Comparison of ENCODE assay signal across 22 cellular contexts in the genomic region with DNA sequence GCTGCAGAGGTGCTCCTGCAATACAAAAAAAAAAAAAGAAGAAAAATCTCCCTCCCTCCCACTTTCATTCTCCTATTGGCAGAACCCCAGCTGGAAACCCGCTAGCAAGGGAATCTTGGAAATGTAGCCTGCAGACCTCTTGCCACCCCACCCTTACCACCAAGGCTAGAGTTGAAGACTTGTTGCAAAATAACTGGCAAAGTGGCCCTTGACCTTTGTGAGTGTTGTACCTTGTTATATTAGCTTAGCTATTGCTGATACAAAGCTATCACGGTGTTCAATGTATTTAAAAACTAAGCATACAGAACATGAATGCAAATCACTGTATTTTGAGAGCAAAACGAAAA. TPM values are rescaled to one million over a fixed set of nuclear protein-coding genes. Genes with fewer than 3 reads are reported as not detected.
DNase-seq lines count a peak whose midpoint lies in the region; ATAC-seq, FAIRE-seq and TF ChIP-seq lines count a peak whose summit lies in the region.
"Had no signal": no experiment of that assay in that cellular context is flagged by ENCODE, and none has a peak within 500 bp of the region (broad histone marks: within the 10 kb centered on the region; RNA-seq: fewer than 3 reads in every experiment).

No MANE protein-coding gene starts in this region.

- FAIRE-seq in astrocyte (lab: Jason Lieb, UNC) (peak; percentile 54), HepG2 (lab: Jason Lieb, UNC) (no peak)

- no peaks in the 10 kb centered on the region for H3K27me3 ChIP-seq in astrocyte (ENCODE audit: insufficient read depth, low read length)
- no peaks in the 10 kb centered on the region for H3K27me3 ChIP-seq in HepG2 (ENCODE audit: control insufficient read depth in 1 of 2, insufficient read depth in 2 of 2, low read length in 2 of 2)
- no peaks in the 10 kb centered on the region for H3K27me3 ChIP-seq in testis
- H3K27me3 ChIP-seq in uterus = no peaks in the 10 kb centered on the region
- H3K27me3 ChIP-seq: ovary, spleen, tibial artery had no signal

- H3K9me3 Mint-ChIP-seq in activated CD8-positive, alpha-beta T cell treated with anti-CD3 and anti-CD28 coated beads for 36 hours = no peaks in the 10 kb centered on the region
- H3K9me3 Mint-ChIP-seq in activated CD8-positive, alpha-beta T cell treated with anti-CD3 and anti-CD28 coated beads, Interleukin-2, amount 10 ng/mL, durations not matched to agents 7 days and 5 days (ENCODE audit: insufficient read depth) = no peaks in the 10 kb centered on the region
- H3K9me3 Mint-ChIP-seq in astrocyte (ENCODE audit: unreplicated experiment) = peaks cover 2% of the 10 kb centered on the region
- H3K9me3 Mint-ChIP-seq: brain; CD4-positive, alpha-beta T cell; stimulated activated effector memory CD8-positive, alpha-beta T cell treated with anti-CD3 and anti-CD28 coated beads, Interleukin-12 subunit alpha, Interleukin-12 subunit beta, amount 100 ng/mL, for 72 hours had no signal

- H3K4me1 Mint-ChIP-seq in activated CD8-positive, alpha-beta T cell treated with anti-CD3 and anti-CD28 coated beads for 36 hours (ENCODE audit: low read depth) = peaks cover 32% of the 10 kb centered on the region
- peaks cover 14% of the 10 kb centered on the region for H3K4me1 Mint-ChIP-seq in activated CD8-positive, alpha-beta T cell treated with anti-CD3 and anti-CD28 coated beads, Interleukin-2, amount 10 ng/mL, durations not matched to agents 7 days and 5 days (ENCODE audit: low read depth)
- H3K4me1 Mint-ChIP-seq in astrocyte (ENCODE audit: low read depth, unreplicated experiment) = peaks cover 22% of the 10 kb centered on the region
- H3K4me1 Mint-ChIP-seq: brain had no signal

- no peak for ATAC-seq in activated CD8-positive, alpha-beta T cell treated with anti-CD3 and anti-CD28 coated beads for 36 hours
- no peak for ATAC-seq in activated CD8-positive, alpha-beta T cell treated with anti-CD3 and anti-CD28 coated beads, Interleukin-2, amount 10 ng/mL, durations not matched to agents 7 days and 5 days
- ATAC-seq in HepG2 = no peak
- no peak for ATAC-seq in Right ventricle myocardium superior (ENCODE audit: poor library complexity)
- ATAC-seq: esophagus mucosa, PC-3 had no signal

- peaks cover 9% of the 10 kb centered on the region for H3K36me3 Mint-ChIP-seq in activated CD8-positive, alpha-beta T cell treated with anti-CD3 and anti-CD28 coated beads for 36 hours (ENCODE audit: low read depth)
- H3K36me3 Mint-ChIP-seq in activated CD8-positive, alpha-beta T cell treated with anti-CD3 and anti-CD28 coated beads, Interleukin-2, amount 10 ng/mL, durations not matched to agents 7 days and 5 days (ENCODE audit: low read depth) = peaks cover 13% of the 10 kb centered on the region
- H3K36me3 Mint-ChIP-seq in astrocyte (ENCODE audit: low read depth, unreplicated experiment) = peaks cover 8% of the 10 kb centered on the region

- H3K9me3 ChIP-seq in astrocyte (ENCODE audit: insufficient read depth, low read depth, low read length) (no peaks in the 10 kb centered on the region), HepG2 (ENCODE audit: low read length) (no peaks in the 10 kb centered on the region), testis (no peaks in the 10 kb centered on the region), uterus (no peaks in the 10 kb centered on the region)
- H3K9me3 ChIP-seq: ovary, spleen, tibial artery had no signal

- H3K4me3 ChIP-seq in astrocyte (ENCODE audit: insufficient read depth, low read depth, low read length) (no peak overlapping the region), HepG2 (replicated peaks in 1 of 3; ENCODE audit: insufficient read depth in 1 of 3, low read depth in 2 of 3, low read length in 3 of 3) (no peak overlapping the region), testis (no peak overlapping the region), uterus (no peak overlapping the region)
- H3K4me3 ChIP-seq: ovary, spleen, tibial artery had no signal

- WGBS in HepG2 (ENCODE audit: low lambda C conversion rate) = 78% methylated on average over 3 of the region's 3 CpGs
- WGBS in testis, 2 donors = 75 to 79% methylated on average over 3 of the region's 3 CpGs

- TF ChIP-seq POLR2A in HepG2 (IDR thresholded peaks at IDR 0.05; ENCODE audit: insufficient read depth in 1 of 2, low read depth in 2 of 2, low read length in 2 of 2) (no peak), testis (IDR thresholded peaks at IDR 0.05) (no peak), uterus (IDR thresholded peaks at IDR 0.05) (no peak)

- H3K79me2 ChIP-seq in astrocyte (ENCODE audit: insufficient read depth, low read length) (peaks cover 4% of the 10 kb centered on the region), HepG2 (ENCODE audit: insufficient read depth, low read length) (no peaks in the 10 kb centered on the region)

- H3K27ac ChIP-seq in astrocyte (ENCODE audit: low read depth, low read length) (no peak overlapping the region), HepG2 (ENCODE audit: extremely low read length, insufficient read depth, low read length) (no peak overlapping the region), testis (no peak overlapping the region), uterus (no peak overlapping the region)
- H3K27ac ChIP-seq: ovary, spleen, tibial artery, VCaP had no signal

- POLR2A ChIA-PET in activated CD8-positive, alpha-beta T cell treated with anti-CD3 and anti-CD28 coated beads for 36 hours (lab: Charles Lee) = no interaction called here
- POLR2A ChIA-PET in activated CD8-positive, alpha-beta T cell treated with anti-CD3 and anti-CD28 coated beads, Interleukin-2, amount 10 ng/mL, durations not matched to agents 7 days and 5 days (lab: Charles Lee) = no interaction called here
- POLR2A ChIA-PET in HepG2 (lab: Yijun Ruan, JAX) = no interaction called here

- peak overlapping the region; percentile 17 for H3K27ac Mint-ChIP-seq in activated CD8-positive, alpha-beta T cell treated with anti-CD3 and anti-CD28 coated beads for 36 hours
- no peak overlapping the region for H3K27ac Mint-ChIP-seq in activated CD8-positive, alpha-beta T cell treated with anti-CD3 and anti-CD28 coated beads, Interleukin-2, amount 10 ng/mL, durations not matched to agents 7 days and 5 days
- H3K27ac Mint-ChIP-seq in astrocyte (ENCODE audit: unreplicated experiment) = peak overlapping the region; percentile 6
- H3K27ac Mint-ChIP-seq: CD4-positive, alpha-beta T cell; stimulated activated effector memory CD8-positive, alpha-beta T cell treated with anti-CD3 and anti-CD28 coated beads, Interleukin-12 subunit alpha, Interleukin-12 subunit beta, amount 100 ng/mL, for 72 hours had no signal

- no peak for TF ChIP-seq CTCF in activated CD8-positive, alpha-beta T cell treated with anti-CD3 and anti-CD28 coated beads for 36 hours (IDR thresholded peaks at IDR 0.05)
- no peak for TF ChIP-seq CTCF in astrocyte (IDR thresholded peaks at IDR 0.05; ENCODE audit: insufficient read depth, low read depth, low read length)
- no peak for TF ChIP-seq CTCF in HepG2 (CRISPR knock-in tag; IDR thresholded peaks at IDR 0.05)
- TF ChIP-seq CTCF in testis (IDR thresholded peaks at IDR 0.05) = no peak
- no peak for TF ChIP-seq CTCF in uterus (IDR thresholded peaks at IDR 0.05)

- BruUV-seq in HepG2 (replicated peaks; lab: Mats Ljungman, UMichigan) = no TSS peak

- no peak for DNase-seq in activated CD8-positive, alpha-beta T cell treated with anti-CD3 and anti-CD28 coated beads for 36 hours
- DNase-seq in activated CD8-positive, alpha-beta T cell treated with anti-CD3 and anti-CD28 coated beads, Interleukin-2, amount 10 ng/mL, durations not matched to agents 7 days and 5 days = no peak
- no peak for DNase-seq in astrocyte (ENCODE audit: low read depth)
- peak; percentile 10 for DNase-seq in HepG2 (ENCODE audit: low spot score)
- DNase-seq in testis = no peak
- DNase-seq in uterus = no peak
- no peak for DNase-seq in Right ventricle myocardium superior
- no peak for DNase-seq in activated CD8-positive, alpha-beta memory T cell treated with anti-CD3 and anti-CD28 coated beads for 24 hours
- DNase-seq: ACHN; activated gamma-delta T cell; CD4-positive, alpha-beta T cell; kidney glomerular epithelial cell; NCI-H187 treated with DMSO at 0.1 percent for 48 hours; NCI-H526 treated with DMSO at 0.1 percent for 48 hours; spleen; tibial artery had no signal

- H3K4me3 Mint-ChIP-seq in activated CD8-positive, alpha-beta T cell treated with anti-CD3 and anti-CD28 coated beads for 36 hours = no peak overlapping the region
- H3K4me3 Mint-ChIP-seq in activated CD8-positive, alpha-beta T cell treated with anti-CD3 and anti-CD28 coated beads, Interleukin-2, amount 10 ng/mL, durations not matched to agents 7 days and 5 days = no peak overlapping the region
- no peak overlapping the region for H3K4me3 Mint-ChIP-seq in astrocyte (ENCODE audit: unreplicated experiment)
- H3K4me3 Mint-ChIP-seq: brain; CD4-positive, alpha-beta T cell; stimulated activated effector memory CD8-positive, alpha-beta T cell treated with anti-CD3 and anti-CD28 coated beads, Interleukin-12 subunit alpha, Interleukin-12 subunit beta, amount 100 ng/mL, for 72 hours had no signal

- H3K36me3 ChIP-seq in astrocyte (ENCODE audit: insufficient read depth, low read length) (no peaks in the 10 kb centered on the region), HepG2 (replicated peaks in 1 of 2; ENCODE audit: control insufficient read depth in 1 of 2, insufficient read depth in 2 of 2, low read length in 2 of 2) (0 out of 5 replicates have a peak, but pooled peaks cover 0 to 6% of the 10 kb centered on the region in 2 experiments), testis (ENCODE audit: low read depth, missing control alignments) (no peaks in the 10 kb centered on the region), uterus (no peaks in the 10 kb centered on the region)
- H3K36me3 ChIP-seq: ovary had no signal

- intact Hi-C loops in activated CD8-positive, alpha-beta T cell treated with anti-CD3 and anti-CD28 coated beads for 36 hours (cut with micrococcal nuclease) = no loop called here
- intact Hi-C loops in HepG2 (cut with micrococcal nuclease; ENCODE audit: unreplicated experiment) (no loop called here), testis (cut with DNase I; ENCODE audit: low total_unique reads) (no loop called here), uterus (cut with DNase I; ENCODE audit: low total_unique reads) (no loop called here), Right ventricle myocardium superior (cut with DNase I) (no loop called here)

- peaks cover 6% of the 10 kb centered on the region for H3K4me1 ChIP-seq in astrocyte (ENCODE audit: insufficient read depth, low read length)
- H3K4me1 ChIP-seq in HepG2 (ENCODE audit: insufficient read depth, low read length) = peaks cover 38% of the 10 kb centered on the region
- no peaks in the 10 kb centered on the region for H3K4me1 ChIP-seq in testis
- no peaks in the 10 kb centered on the region for H3K4me1 ChIP-seq in uterus

- H3K9ac ChIP-seq in astrocyte (ENCODE audit: low read length) (no peak overlapping the region), HepG2 (ENCODE audit: insufficient read depth, low read depth, low read length) (no peak overlapping the region)

- H3K4me2 ChIP-seq in astrocyte (ENCODE audit: low read length) = peak overlapping the region; percentile 8
- no peak overlapping the region for H3K4me2 ChIP-seq in HepG2 (ENCODE audit: low read depth, low read length)

- in situ Hi-C loops in HepG2 (cut with HindIII; ENCODE audit: extremely low pct_ligation_motif_present, low pct_unique_long_range_greater_than_20kb) = no loop called here

- H4K20me1 ChIP-seq in astrocyte (ENCODE audit: insufficient read depth, low read length) = no peaks in the 10 kb centered on the region
- H4K20me1 ChIP-seq in HepG2 (ENCODE audit: insufficient read depth, low read length) = no peaks in the 10 kb centered on the region

- CTCF ChIA-PET in activated CD8-positive, alpha-beta T cell treated with anti-CD3 and anti-CD28 coated beads for 36 hours (lab: Charles Lee) = interaction anchor here (1.1 to 1.6 kb wide), 2 partner anchors 23 to 211 kb away, joined by 4 to 5 read pairs; no protein-coding TSS in a partner anchor
- CTCF ChIA-PET in activated CD8-positive, alpha-beta T cell treated with anti-CD3 and anti-CD28 coated beads, Interleukin-2, amount 10 ng/mL, durations not matched to agents 7 days and 5 days (lab: Charles Lee) = no interaction called here
- CTCF ChIA-PET in HepG2 (lab: Yijun Ruan, JAX; ENCODE audit: low intra/inter-chr PET ratio, low total read pairs) = no interaction called here

- TF ChIP-seq EP300 in HepG2 (IDR thresholded peaks at IDR 0.05; ENCODE audit: low read depth in 2 of 2, low read length in 2 of 2) (no peak), HepG2 (CRISPR knock-in tag; IDR thresholded peaks at IDR 0.05; ENCODE audit: borderline replicate concordance) (no peak)

- H2AFZ ChIP-seq in astrocyte (ENCODE audit: low read depth, low read length) = no peak overlapping the region
- H2AFZ ChIP-seq in HepG2 (ENCODE audit: low read length) = no peak overlapping the region

- H3K27me3 Mint-ChIP-seq in activated CD8-positive, alpha-beta T cell treated with anti-CD3 and anti-CD28 coated beads for 36 hours = no peaks in the 10 kb centered on the region
- no peaks in the 10 kb centered on the region for H3K27me3 Mint-ChIP-seq in activated CD8-positive, alpha-beta T cell treated with anti-CD3 and anti-CD28 coated beads, Interleukin-2, amount 10 ng/mL, durations not matched to agents 7 days and 5 days (ENCODE audit: low read depth)
- H3K27me3 Mint-ChIP-seq in astrocyte (ENCODE audit: low read depth, unreplicated experiment) = no peaks in the 10 kb centered on the region
- H3K27me3 Mint-ChIP-seq: brain; CD4-positive, alpha-beta T cell had no signal

- no peak for TF ChIP-seq RAD21 in HepG2 (CRISPR knock-in tag; IDR thresholded peaks at IDR 0.05)

RNA-seq across cellular contexts. Expression of a gene that starts 57.5 kb away (rescaled TPM):
- total RNA-seq in activated CD8-positive, alpha-beta T cell treated with anti-CD3 and anti-CD28 coated beads for 36 hours = not detected
- total RNA-seq in activated CD8-positive, alpha-beta T cell treated with anti-CD3 and anti-CD28 coated beads, Interleukin-2, amount 10 ng/mL, durations not matched to agents 7 days and 5 days = not detected
- total RNA-seq in astrocyte (0.41 and 0.64 TPM in 2 replicates), HepG2 (2016; rRNA removed; fragmentation: Illumina TruSeq; extraction: Trizol) (not detected in 2 replicates), testis (not detected), uterus (not detected), Right ventricle myocardium superior (not detected)
- not detected in 2 replicates for total RNA-seq in HepG2 (2016; cell fraction: cytosol; rRNA removed; fragmentation: Illumina TruSeq; extraction: Trizol; ENCODE audit: low read depth)
- not detected in 2 replicates for total RNA-seq in HepG2 (2016; cell fraction: insoluble cytoplasmic fraction; rRNA removed; fragmentation: Illumina TruSeq; extraction: Trizol)
- total RNA-seq in HepG2 (2016; cell fraction: membrane; rRNA removed; fragmentation: Illumina TruSeq; extraction: Trizol) = not detected in 2 replicates
- not detected in 2 replicates for total RNA-seq in HepG2 (2016; cell fraction: nucleus; rRNA removed; fragmentation: Illumina TruSeq; extraction: Trizol)
- polyA plus RNA-seq in HepG2 (2011; rRNA removed) (not detected in 2 replicates), testis (ENCODE audit: insufficient read depth, low read depth, low replicate concordance) (not detected)
- not detected in 2 replicates for polyA plus RNA-seq in HepG2 (2011; cell fraction: cytosol; rRNA removed)
- polyA plus RNA-seq in HepG2 (2011; cell fraction: nucleus; rRNA removed) = not detected in 2 replicates
- polyA plus RNA-seq in HepG2 (2012) = not detected in 2 replicates
- polyA plus RNA-seq in HepG2 (2016; cell fraction: cytosol; fragmentation: Illumina TruSeq; extraction: Trizol; ENCODE audit: low read depth) = not detected in 2 replicates
- not detected in 2 replicates for polyA plus RNA-seq in HepG2 (2016; cell fraction: insoluble cytoplasmic fraction; fragmentation: Illumina TruSeq; extraction: Trizol; ENCODE audit: low read depth)
- polyA plus RNA-seq in HepG2 (2016; cell fraction: membrane; fragmentation: Illumina TruSeq; extraction: Trizol; ENCODE audit: low read depth) = not detected in 2 replicates
- polyA plus RNA-seq in HepG2 (2016; cell fraction: nucleus; fragmentation: Illumina TruSeq; extraction: Trizol; ENCODE audit: insufficient read depth, low read depth) = not detected in 2 replicates
- polyA minus RNA-seq in HepG2 (2011; rRNA and poly(A)+ RNA removed; ENCODE audit: low replicate concordance) = not detected in 2 replicates
- not detected in 2 replicates for polyA minus RNA-seq in HepG2 (2011; cell fraction: cytosol; rRNA and poly(A)+ RNA removed)
- polyA minus RNA-seq in HepG2 (2011; cell fraction: nucleus; rRNA and poly(A)+ RNA removed) = not detected in 2 replicates
- total RNA-seq: CD4-positive, alpha-beta T cell; esophagus mucosa; ovary; PC-3; spleen had no signal
- polyA plus RNA-seq: ovary had no signal
